1 cellular context compared by ENCODE assay signal in the genomic region with DNA sequence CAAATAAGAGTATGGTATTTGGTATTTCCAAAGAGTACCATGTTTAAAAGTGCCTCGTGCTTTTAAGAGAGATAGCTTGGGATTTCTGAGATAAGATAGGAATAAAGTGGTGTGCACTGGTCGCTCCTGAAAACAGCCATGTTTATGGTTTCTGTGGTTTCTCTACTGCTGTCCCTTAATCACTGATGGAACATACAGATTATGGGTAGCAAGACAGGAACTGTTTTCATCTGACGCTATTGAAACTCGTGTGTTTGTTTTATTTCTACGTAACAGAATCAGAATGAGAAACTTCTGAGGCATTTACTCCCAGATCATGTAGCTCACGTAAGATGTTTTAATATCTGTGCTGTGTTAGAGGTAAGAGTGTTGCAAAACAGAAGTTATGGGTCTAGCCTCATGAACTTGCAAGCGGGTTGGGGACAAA.
TF ChIP-seq lines count a peak whose summit lies in the region.

No MANE protein-coding gene starts in this region.

TF ChIP-seq in K562, 482 proteins besides CTCF, POLR2A, EP300 and RAD21 (continued from another document and continues in another):
- TF ChIP-seq ZNF436 (CRISPR knock-in tag; IDR thresholded peaks at IDR 0.05) = no peak
- TF ChIP-seq ZNF212 (CRISPR knock-in tag; IDR thresholded peaks at IDR 0.05) = no peak
- TF ChIP-seq, protein P1, sequence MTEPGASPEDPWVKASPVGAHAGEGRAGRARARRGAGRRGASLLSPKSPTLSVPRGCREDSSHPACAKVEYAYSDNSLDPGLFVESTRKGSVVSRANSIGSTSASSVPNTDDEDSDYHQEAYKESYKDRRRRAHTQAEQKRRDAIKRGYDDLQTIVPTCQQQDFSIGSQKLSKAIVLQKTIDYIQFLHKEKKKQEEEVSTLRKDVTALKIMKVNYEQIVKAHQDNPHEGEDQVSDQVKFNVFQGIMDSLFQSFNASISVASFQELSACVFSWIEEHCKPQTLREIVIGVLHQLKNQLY (CRISPR knock-in tag; conservative IDR thresholded peaks at IDR 0.05) = no peak
- no peak for TF ChIP-seq ZBTB26 (CRISPR knock-in tag; IDR thresholded peaks at IDR 0.05)
- no peak for TF ChIP-seq ZBED1 (IDR thresholded peaks at IDR 0.05)
- TF ChIP-seq, protein P2, sequence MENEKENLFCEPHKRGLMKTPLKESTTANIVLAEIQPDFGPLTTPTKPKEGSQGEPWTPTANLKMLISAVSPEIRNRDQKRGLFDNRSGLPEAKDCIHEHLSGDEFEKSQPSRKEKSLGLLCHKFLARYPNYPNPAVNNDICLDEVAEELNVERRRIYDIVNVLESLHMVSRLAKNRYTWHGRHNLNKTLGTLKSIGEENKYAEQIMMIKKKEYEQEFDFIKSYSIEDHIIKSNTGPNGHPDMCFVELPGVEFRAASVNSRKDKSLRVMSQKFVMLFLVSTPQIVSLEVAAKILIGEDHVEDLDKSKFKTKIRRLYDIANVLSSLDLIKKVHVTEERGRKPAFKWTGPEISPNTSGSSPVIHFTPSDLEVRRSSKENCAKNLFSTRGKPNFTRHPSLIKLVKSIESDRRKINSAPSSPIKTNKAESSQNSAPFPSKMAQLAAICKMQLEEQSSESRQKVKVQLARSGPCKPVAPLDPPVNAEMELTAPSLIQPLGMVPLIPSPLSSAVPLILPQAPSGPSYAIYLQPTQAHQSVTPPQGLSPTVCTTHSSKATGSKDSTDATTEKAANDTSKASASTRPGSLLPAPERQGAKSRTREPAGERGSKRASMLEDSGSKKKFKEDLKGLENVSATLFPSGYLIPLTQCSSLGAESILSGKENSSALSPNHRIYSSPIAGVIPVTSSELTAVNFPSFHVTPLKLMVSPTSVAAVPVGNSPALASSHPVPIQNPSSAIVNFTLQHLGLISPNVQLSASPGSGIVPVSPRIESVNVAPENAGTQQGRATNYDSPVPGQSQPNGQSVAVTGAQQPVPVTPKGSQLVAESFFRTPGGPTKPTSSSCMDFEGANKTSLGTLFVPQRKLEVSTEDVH (IDR thresholded peaks at IDR 0.05; ENCODE audit: low read depth, partially characterized antibody) = no peak
- no peak for TF ChIP-seq TRIM24 (IDR thresholded peaks at IDR 0.05)
- no peak for TF ChIP-seq DLX4 (CRISPR knock-in tag; IDR thresholded peaks at IDR 0.05)
- no peak for TF ChIP-seq BMI1 (IDR thresholded peaks at IDR 0.05; ENCODE audit: low read length)
- no peak for TF ChIP-seq KLF13 (tag; IDR thresholded peaks at IDR 0.05; ENCODE audit: borderline replicate concordance, low read depth)
- peak; percentile 51 for TF ChIP-seq ARID1B (IDR thresholded peaks at IDR 0.05)
- TF ChIP-seq ZSCAN32 (CRISPR knock-in tag; IDR thresholded peaks at IDR 0.05) = no peak
- no peak for TF ChIP-seq KDM1A (IDR thresholded peaks at IDR 0.05)
- TF ChIP-seq RNF2 (IDR thresholded peaks at IDR 0.05) = no peak; the same call in 1 of the 2 replicates
- TF ChIP-seq ZFP36 (IDR thresholded peaks at IDR 0.05; ENCODE audit: low read depth, low read length, partially characterized antibody) = no peak
- no peak for TF ChIP-seq ZNF133 (CRISPR knock-in tag; IDR thresholded peaks at IDR 0.05)
- peak in 1 of 2 experiments; percentile 69; a peak in 1 of 4 replicates for TF ChIP-seq TEAD1 (CRISPR knock-in tag; IDR thresholded peaks at IDR 0.05)
- TF ChIP-seq DACH1 (IDR thresholded peaks at IDR 0.05; ENCODE audit: partially characterized antibody) = no peak
- TF ChIP-seq ILF3 (IDR thresholded peaks at IDR 0.05; ENCODE audit: borderline replicate concordance) = no peak
- TF ChIP-seq KAT2B (IDR thresholded peaks at IDR 0.05; ENCODE audit: low read depth, low read length) = no peak
- peak; percentile 31; the same call in 1 of the 2 replicates for TF ChIP-seq ZNF584 (CRISPR knock-in tag; IDR thresholded peaks at IDR 0.05; ENCODE audit: low read depth)
- no peak for TF ChIP-seq THRAP3 (IDR thresholded peaks at IDR 0.05; ENCODE audit: borderline replicate concordance)
- no peak for TF ChIP-seq PURB (CRISPR knock-in tag; IDR thresholded peaks at IDR 0.05; ENCODE audit: low read depth)
- 0 out of 2 replicates have a peak, but pooled peaks have one; percentile 27 for TF ChIP-seq LEF1 (IDR thresholded peaks at IDR 0.05)
- peak; percentile 75; the same call in 1 of the 2 replicates for TF ChIP-seq SMARCE1 (IDR thresholded peaks at IDR 0.05)
- TF ChIP-seq SRSF9 (IDR thresholded peaks at IDR 0.05; ENCODE audit: borderline replicate concordance, low read depth, low read length) = no peak
- no peak for TF ChIP-seq GATAD2A (IDR thresholded peaks at IDR 0.05)
- TF ChIP-seq CBX3 (IDR thresholded peaks at IDR 0.05; ENCODE audit: borderline replicate concordance in 1 of 2, low read length in 2 of 2) = no peak
- no peak for TF ChIP-seq HMG20B (CRISPR knock-in tag; IDR thresholded peaks at IDR 0.05)
- TF ChIP-seq NUFIP1 (IDR thresholded peaks at IDR 0.05; ENCODE audit: partially characterized antibody) = no peak
- TF ChIP-seq SMAD3 (CRISPR knock-in tag; conservative IDR thresholded peaks at IDR 0.05) = peak; percentile 26; the same call in 1 of the 2 replicates
- no peak for TF ChIP-seq HDAC6 (IDR thresholded peaks at IDR 0.05; ENCODE audit: low read depth, low read length)
- no peak for TF ChIP-seq NR1H2 (CRISPR knock-in tag; IDR thresholded peaks at IDR 0.05)
- no peak for TF ChIP-seq TRIM28 (IDR thresholded peaks at IDR 0.05)
- TF ChIP-seq MITF (IDR thresholded peaks at IDR 0.05) = 0 out of 2 replicates have a peak, but pooled peaks have one; percentile 13
- peak; percentile 63 to 65; a peak in 2 of 4 replicates for TF ChIP-seq FOXK2 (conservative IDR thresholded peaks at IDR 0.05 in 1 of 2, IDR thresholded peaks at IDR 0.05 in 1 of 2; ENCODE audit: low read depth in 2 of 2)
- no peak for TF ChIP-seq RBM14 (IDR thresholded peaks at IDR 0.05; ENCODE audit: borderline replicate concordance, insufficient read depth, low read depth, low read length)
- no peak for TF ChIP-seq ZNF75A (CRISPR knock-in tag; IDR thresholded peaks at IDR 0.05)
- no peak for TF ChIP-seq ZC3H8 (IDR thresholded peaks at IDR 0.05)
- no peak for TF ChIP-seq ZNF121 (CRISPR knock-in tag; conservative IDR thresholded peaks at IDR 0.05)
- TF ChIP-seq PHF20 (IDR thresholded peaks at IDR 0.05; ENCODE audit: partially characterized antibody) = no peak
- no peak for TF ChIP-seq ELF4 (CRISPR knock-in tag; IDR thresholded peaks at IDR 0.05)
- TF ChIP-seq TAF1 (IDR thresholded peaks at IDR 0.05; ENCODE audit: control insufficient read depth, extremely low read depth, insufficient read depth, low read length, severe bottlenecking) = no peak
- TF ChIP-seq SOX6 (IDR thresholded peaks at IDR 0.05) = peak; percentile 62; the same call in 1 of the 2 replicates
- TF ChIP-seq MAFK (IDR thresholded peaks at IDR 0.05; ENCODE audit: low read length) = no peak
- TF ChIP-seq ZNF174 (CRISPR knock-in tag; IDR thresholded peaks at IDR 0.05) = no peak
- TF ChIP-seq HNRNPH1 (optimal IDR thresholded peaks at IDR 0.05; ENCODE audit: low read depth, low read length) = no peak
- TF ChIP-seq, protein P3, sequence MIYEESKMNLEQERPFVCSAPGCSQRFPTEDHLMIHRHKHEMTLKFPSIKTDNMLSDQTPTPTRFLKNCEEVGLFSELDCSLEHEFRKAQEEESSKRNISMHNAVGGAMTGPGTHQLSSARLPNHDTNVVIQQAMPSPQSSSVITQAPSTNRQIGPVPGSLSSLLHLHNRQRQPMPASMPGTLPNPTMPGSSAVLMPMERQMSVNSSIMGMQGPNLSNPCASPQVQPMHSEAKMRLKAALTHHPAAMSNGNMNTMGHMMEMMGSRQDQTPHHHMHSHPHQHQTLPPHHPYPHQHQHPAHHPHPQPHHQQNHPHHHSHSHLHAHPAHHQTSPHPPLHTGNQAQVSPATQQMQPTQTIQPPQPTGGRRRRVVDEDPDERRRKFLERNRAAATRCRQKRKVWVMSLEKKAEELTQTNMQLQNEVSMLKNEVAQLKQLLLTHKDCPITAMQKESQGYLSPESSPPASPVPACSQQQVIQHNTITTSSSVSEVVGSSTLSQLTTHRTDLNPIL (CRISPR knock-in tag; IDR thresholded peaks at IDR 0.05) = no peak
- TF ChIP-seq KLF6 (CRISPR knock-in tag; IDR thresholded peaks at IDR 0.05; ENCODE audit: borderline replicate concordance) = no peak
- TF ChIP-seq, protein P4, sequence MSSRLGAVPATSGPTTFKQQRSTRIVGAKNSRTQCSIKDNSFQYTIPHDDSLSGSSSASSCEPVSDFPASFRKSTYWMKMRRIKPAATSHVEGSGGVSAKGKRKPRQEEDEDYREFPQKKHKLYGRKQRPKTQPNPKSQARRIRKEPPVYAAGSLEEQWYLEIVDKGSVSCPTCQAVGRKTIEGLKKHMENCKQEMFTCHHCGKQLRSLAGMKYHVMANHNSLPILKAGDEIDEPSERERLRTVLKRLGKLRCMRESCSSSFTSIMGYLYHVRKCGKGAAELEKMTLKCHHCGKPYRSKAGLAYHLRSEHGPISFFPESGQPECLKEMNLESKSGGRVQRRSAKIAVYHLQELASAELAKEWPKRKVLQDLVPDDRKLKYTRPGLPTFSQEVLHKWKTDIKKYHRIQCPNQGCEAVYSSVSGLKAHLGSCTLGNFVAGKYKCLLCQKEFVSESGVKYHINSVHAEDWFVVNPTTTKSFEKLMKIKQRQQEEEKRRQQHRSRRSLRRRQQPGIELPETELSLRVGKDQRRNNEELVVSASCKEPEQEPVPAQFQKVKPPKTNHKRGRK (tag; IDR thresholded peaks at IDR 0.05) = no peak
- TF ChIP-seq ESRRA (IDR thresholded peaks at IDR 0.05; ENCODE audit: borderline replicate concordance, low read depth) = peak; percentile 97; the same call in 1 of the 2 replicates
- no peak for TF ChIP-seq WHSC1 (IDR thresholded peaks at IDR 0.05; ENCODE audit: low read length)
- TF ChIP-seq ELF2 (CRISPR knock-in tag; IDR thresholded peaks at IDR 0.05) = 0 out of 2 replicates have a peak, but pooled peaks have one; percentile 71
- peak in 1 of 2 experiments; percentile 82; a peak in 2 of 4 replicates for TF ChIP-seq RCOR1 (IDR thresholded peaks at IDR 0.05; ENCODE audit: borderline replicate concordance in 1 of 2, low read depth in 2 of 2, low read length in 2 of 2)
- TF ChIP-seq MCM7 (IDR thresholded peaks at IDR 0.05) = no peak
- no peak for TF ChIP-seq HDGF (IDR thresholded peaks at IDR 0.05)
- TF ChIP-seq MXI1 (IDR thresholded peaks at IDR 0.05; ENCODE audit: low read depth, low read length) = no peak
- no peak for TF ChIP-seq EHMT2 (IDR thresholded peaks at IDR 0.05)
- no peak for TF ChIP-seq ZNF780A (CRISPR knock-in tag; IDR thresholded peaks at IDR 0.05)
- TF ChIP-seq TSHZ1 (CRISPR knock-in tag; IDR thresholded peaks at IDR 0.05) = no peak
- TF ChIP-seq ZNF224 (CRISPR knock-in tag; IDR thresholded peaks at IDR 0.05) = no peak
- no peak for TF ChIP-seq FUS (optimal IDR thresholded peaks at IDR 0.05; ENCODE audit: low read depth, low read length)
- TF ChIP-seq STAT5A (IDR thresholded peaks at IDR 0.05; ENCODE audit: borderline replicate concordance, low read length) = no peak
- TF ChIP-seq POLR2AphosphoS5 (IDR thresholded peaks at IDR 0.05; ENCODE audit: control insufficient read depth, insufficient read depth, low read depth, low read length) = no peak
- peak; percentile 80; the same call in 1 of the 2 replicates for TF ChIP-seq ZNF644 (tag; IDR thresholded peaks at IDR 0.05; ENCODE audit: low read depth)
- no peak for TF ChIP-seq ZNF282 (CRISPR knock-in tag; IDR thresholded peaks at IDR 0.05)
- no peak for TF ChIP-seq KAT8 (IDR thresholded peaks at IDR 0.05; ENCODE audit: low read depth)
- TF ChIP-seq HNRNPLL (IDR thresholded peaks at IDR 0.05; ENCODE audit: low read depth, low read length, poor library complexity, severe bottlenecking) = no peak
- TF ChIP-seq ZKSCAN3 (CRISPR knock-in tag; IDR thresholded peaks at IDR 0.05) = no peak
